Comparison of ENCODE assay signal across 18 cellular contexts in the genomic region with DNA sequence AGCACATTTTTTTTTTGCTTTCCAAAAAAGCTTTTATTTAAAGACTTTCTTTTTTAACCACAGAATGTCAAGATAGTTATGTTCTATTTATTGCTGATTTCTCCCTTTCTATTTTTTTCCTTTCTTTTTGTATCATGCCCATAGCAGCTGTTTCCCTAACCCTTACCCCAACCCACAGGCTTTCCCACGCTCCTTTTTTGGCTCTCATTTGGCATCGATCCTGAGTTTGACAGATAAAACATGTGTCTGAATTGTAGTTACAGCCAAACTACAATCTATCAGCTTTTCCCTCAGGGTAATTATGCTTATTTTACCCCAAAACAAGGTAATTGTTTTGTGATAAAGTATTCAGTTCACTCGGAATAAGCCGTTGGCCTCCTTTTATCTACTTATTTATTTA. TPM values are rescaled to one million over a fixed set of nuclear protein-coding genes. Genes with fewer than 3 reads are reported as not detected.
A peak's percentile ranks its signal among the peaks of the same experiment; 100 is the strongest.
DNase-seq lines count a peak whose midpoint lies in the region; ATAC-seq and TF ChIP-seq lines count a peak whose summit lies in the region.
"Had no signal": no experiment of that assay in that cellular context is flagged by ENCODE, and none has a peak within 500 bp of the region (broad histone marks: within the 10 kb centered on the region; RNA-seq: fewer than 3 reads in every experiment).

No MANE protein-coding gene starts in this region.

- intact Hi-C loops in Right ventricle myocardium inferior (cut with DNase I) = no loop called here
- intact Hi-C loops in cardiac septum (cut with DNase I) = no loop called here
- intact Hi-C loops in naive thymus-derived CD4-positive, alpha-beta T cell (cut with micrococcal nuclease) = no loop called here

- ATAC-seq in Right ventricle myocardium inferior (peak; percentile 64), GM19455 (IDR thresholded peaks at IDR 0.05; ENCODE audit: unreplicated experiment) (no peak)
- no peak for ATAC-seq in activated T-cell treated with anti-CD3 and anti-CD28 coated beads, Interleukin-2, amount 50 U/mL, for 72 hours (replicated peaks in 1 of 2)
- no peak for ATAC-seq in naive thymus-derived CD4-positive, alpha-beta T cell
- ATAC-seq: left lung, upper lobe of right lung, WTC11 had no signal

- no peak for TF ChIP-seq CTCF in astrocyte of the spinal cord (IDR thresholded peaks at IDR 0.05; ENCODE audit: low read depth, low read length)
- TF ChIP-seq CTCF in right atrium auricular region (IDR thresholded peaks at IDR 0.05) = no peak

- peak overlapping the region; percentile 60 to 67 for H3K27ac ChIP-seq in right atrium auricular region
- no peak overlapping the region for H3K27ac ChIP-seq in naive thymus-derived CD4-positive, alpha-beta T cell (ENCODE audit: low read depth, low read length)
- H3K27ac ChIP-seq: HL-60, left lung, upper lobe of right lung had no signal

- peaks cover 0 to 40% of the 10 kb centered on the region in 2 donors for H3K4me1 ChIP-seq in right atrium auricular region
- no peaks in the 10 kb centered on the region for H3K4me1 ChIP-seq in naive thymus-derived CD4-positive, alpha-beta T cell (ENCODE audit: control insufficient read depth in 2 of 2, insufficient read depth in 2 of 2, low read length in 2 of 2)
- H3K4me1 ChIP-seq: left lung, upper lobe of right lung had no signal

- H3K4me1 Mint-ChIP-seq in activated T-cell treated with anti-CD3 and anti-CD28 coated beads, Interleukin-2, amount 50 U/mL, for 72 hours (ENCODE audit: low read depth) = no peaks in the 10 kb centered on the region
- H3K4me1 Mint-ChIP-seq in naive thymus-derived CD4-positive, alpha-beta T cell = no peaks in the 10 kb centered on the region

- in situ Hi-C loops in astrocyte of the spinal cord (cut with HindIII; ENCODE audit: low sequenced_read_pairs) (no loop called here), G401 (cut with HindIII; ENCODE audit: low sequenced_read_pairs) (no loop called here)

- no peak overlapping the region for H3K27ac Mint-ChIP-seq in activated T-cell treated with anti-CD3 and anti-CD28 coated beads, Interleukin-2, amount 50 U/mL, for 72 hours
- H3K27ac Mint-ChIP-seq in naive thymus-derived CD4-positive, alpha-beta T cell = no peak overlapping the region
- H3K27ac Mint-ChIP-seq: dendritic cell treated with granulocyte-macrophage colony-stimulating factor and Interleukin-4, amounts not matched to agents 40 ng/mL and 50 ng/mL, for 4 days; WTC11 had no signal

- no peaks in the 10 kb centered on the region for H3K27me3 ChIP-seq in right atrium auricular region
- H3K27me3 ChIP-seq in naive thymus-derived CD4-positive, alpha-beta T cell (ENCODE audit: control insufficient read depth in 2 of 2, insufficient read depth in 2 of 2, low read length in 2 of 2) = no peaks in the 10 kb centered on the region
- H3K27me3 ChIP-seq: left lung, upper lobe of right lung had no signal

- POLR2A ChIA-PET in naive thymus-derived CD4-positive, alpha-beta T cell (lab: Charles Lee) = no interaction called here

- no peaks in the 10 kb centered on the region for H3K36me3 Mint-ChIP-seq in activated T-cell treated with anti-CD3 and anti-CD28 coated beads, Interleukin-2, amount 50 U/mL, for 72 hours (ENCODE audit: insufficient read depth in 2 of 2)
- peaks cover 0 to 3% (median 0%) of the 10 kb centered on the region in 5 donors for H3K36me3 Mint-ChIP-seq in naive thymus-derived CD4-positive, alpha-beta T cell
- H3K36me3 Mint-ChIP-seq: WTC11 had no signal

- H3K27me3 Mint-ChIP-seq in activated T-cell treated with anti-CD3 and anti-CD28 coated beads, Interleukin-2, amount 50 U/mL, for 72 hours (ENCODE audit: low read depth) = no peaks in the 10 kb centered on the region
- H3K27me3 Mint-ChIP-seq in naive thymus-derived CD4-positive, alpha-beta T cell = peaks cover 0 to 4% (median 0%) of the 10 kb centered on the region in 5 donors
- H3K27me3 Mint-ChIP-seq: dendritic cell treated with granulocyte-macrophage colony-stimulating factor and Interleukin-4, amounts not matched to agents 40 ng/mL and 50 ng/mL, for 4 days had no signal

- H3K4me3 ChIP-seq in astrocyte of the spinal cord (ENCODE audit: low read depth, low read length) (no peak overlapping the region), right atrium auricular region (peak overlapping the region in 1 of 2 donors; percentile 17)
- H3K4me3 ChIP-seq in naive thymus-derived CD4-positive, alpha-beta T cell (ENCODE audit: low read length) = no peak overlapping the region
- H3K4me3 ChIP-seq: left lung, upper lobe of right lung had no signal

- no peaks in the 10 kb centered on the region for H3K36me3 ChIP-seq in right atrium auricular region
- H3K36me3 ChIP-seq in naive thymus-derived CD4-positive, alpha-beta T cell (ENCODE audit: control insufficient read depth in 2 of 3, insufficient read depth in 3 of 3, low read length in 3 of 3) = no peaks in the 10 kb centered on the region
- H3K36me3 ChIP-seq: left lung, upper lobe of right lung had no signal

- DNase-seq in Right ventricle myocardium inferior (ENCODE audit: missing footprints) = no peak
- DNase-seq in cardiac septum (ENCODE audit: low spot score) = no peak
- DNase-seq in astrocyte of the spinal cord (ENCODE audit: low read depth, low spot score) = peak; percentile 42
- DNase-seq in right atrium auricular region (ENCODE audit: low spot score) = no peak
- DNase-seq in activated T-cell treated with anti-CD3 and anti-CD28 coated beads, Interleukin-2, amount 50 U/mL, for 72 hours = no peak
- DNase-seq in naive thymus-derived CD4-positive, alpha-beta T cell = no peak
- no peak for DNase-seq in G401 (ENCODE audit: low spot score)
- DNase-seq: activated CD8-positive, alpha-beta memory T cell treated with anti-CD3 and anti-CD28 coated beads, Interleukin-2, amount 50 U/mL, for 48 hours; GOT3; left lung; SHP77 treated with DMSO at 0.1 percent for 48 hours; stimulated activated CD8-positive, alpha-beta memory T cell treated with anti-CD3 and anti-CD28 coated beads, Interleukin-4, amount 100 ng/mL, for 48 hours; upper lobe of right lung had no signal

- H3K4me3 Mint-ChIP-seq in activated T-cell treated with anti-CD3 and anti-CD28 coated beads, Interleukin-2, amount 50 U/mL, for 72 hours = no peak overlapping the region
- no peak overlapping the region for H3K4me3 Mint-ChIP-seq in naive thymus-derived CD4-positive, alpha-beta T cell
- H3K4me3 Mint-ChIP-seq: dendritic cell treated with granulocyte-macrophage colony-stimulating factor and Interleukin-4, amounts not matched to agents 40 ng/mL and 50 ng/mL, for 4 days; WTC11 had no signal

- no peaks in the 10 kb centered on the region for H3K9me3 Mint-ChIP-seq in activated T-cell treated with anti-CD3 and anti-CD28 coated beads, Interleukin-2, amount 50 U/mL, for 72 hours
- peaks cover 0 to 10% (median 0%) of the 10 kb centered on the region in 11 donors for H3K9me3 Mint-ChIP-seq in naive thymus-derived CD4-positive, alpha-beta T cell
- H3K9me3 Mint-ChIP-seq: dendritic cell treated with granulocyte-macrophage colony-stimulating factor and Interleukin-4, amounts not matched to agents 40 ng/mL and 50 ng/mL, for 4 days; WTC11 had no signal

- H3K9me3 ChIP-seq in right atrium auricular region = no peaks in the 10 kb centered on the region
- H3K9me3 ChIP-seq in naive thymus-derived CD4-positive, alpha-beta T cell (ENCODE audit: control insufficient read depth in 2 of 3, low read length in 3 of 3) = no peaks in the 10 kb centered on the region
- H3K9me3 ChIP-seq: left lung, upper lobe of right lung had no signal

- CTCF ChIA-PET in naive thymus-derived CD4-positive, alpha-beta T cell (lab: Charles Lee) = interaction anchor here (0.6 kb wide), 1 partner anchor 229 kb away, joined by 4 read pairs; no protein-coding TSS in a partner anchor

RNA-seq across cellular contexts. Expression of gene PDE3A, which starts 46.7 kb away (rescaled TPM):
- total RNA-seq in Right ventricle myocardium inferior = 152 TPM
- 132 TPM for total RNA-seq in cardiac septum
- total RNA-seq in right atrium auricular region = 100 to 1,000 TPM in 1 of 2 donors, 10 to 100 TPM in 1; 80.7 to 127 TPM
- total RNA-seq in activated T-cell treated with anti-CD3 and anti-CD28 coated beads, Interleukin-2, amount 50 U/mL, for 72 hours = not detected
- total RNA-seq in naive thymus-derived CD4-positive, alpha-beta T cell = under 1 TPM in 1 of 5 experiments, not detected in 4; 0.42 TPM
- not detected for polyA plus RNA-seq in naive thymus-derived CD4-positive, alpha-beta T cell
- total RNA-seq in G401 (2014; rRNA removed; shearing (Covaris generic)) = not detected in 2 replicates
- total RNA-seq: MCF 10A had no signal

Comparison
In these comparisons a context has a peak if more than half of its experiments do, and no peak if none do; other contexts are left out.
1. RNA of gene PDE3A, which starts 46.7 kb away (total RNA-seq): 152 TPM in Right ventricle myocardium inferior (single experiment), 132 TPM in cardiac septum (single experiment) and 80.7 to 127 TPM in right atrium auricular region; not detected in activated T-cell treated with anti-CD3 and anti-CD28 coated beads, Interleukin-2, amount 50 U/mL, for 72 hours, 0.42 TPM in naive thymus-derived CD4-positive, alpha-beta T cell and not detected in G401; every median in the first group is over 10 times any median in the second.